ENCODE assay signal across 19 cellular contexts in genomic region chr6:43290353-43290904, GRCh38. TPM values are rescaled to one million over a fixed set of nuclear protein-coding genes. Genes with fewer than 3 reads are reported as not detected.
A peak's percentile ranks its signal among the peaks of the same experiment; 100 is the strongest.
DNase-seq lines count a peak whose midpoint lies in the region; ATAC-seq, FAIRE-seq and TF ChIP-seq lines count a peak whose summit lies in the region.
"Had no signal": no experiment of that assay in that cellular context is flagged by ENCODE, and none has a peak within 500 bp of the region (broad histone marks: within the 10 kb centered on the region; RNA-seq: fewer than 3 reads in every experiment).

No MANE protein-coding gene starts in this region.

- H4K20me1 ChIP-seq in HepG2 (ENCODE audit: insufficient read depth, low read length), result no peaks in the 10 kb centered on the region

- H3K27me3 ChIP-seq in HepG2 (ENCODE audit: control insufficient read depth in 1 of 2, insufficient read depth in 2 of 2, low read length in 2 of 2), result no peaks in the 10 kb centered on the region
- peaks cover 6% of the 10 kb centered on the region for H3K27me3 ChIP-seq in transverse colon
- H3K27me3 ChIP-seq: BE2C had no signal

- no peak for TF ChIP-seq CTCF in kidney (IDR thresholded peaks at IDR 0.05; ENCODE audit: borderline replicate concordance, extremely low read depth, insufficient read depth)
- no peak for TF ChIP-seq CTCF in HepG2 (CRISPR knock-in tag; IDR thresholded peaks at IDR 0.05)
- TF ChIP-seq CTCF in nephron (IDR thresholded peaks at IDR 0.05; ENCODE audit: unreplicated experiment in 3 of 3), result no peak
- TF ChIP-seq CTCF in transverse colon (IDR thresholded peaks at IDR 0.05), result no peak

- H3K27ac ChIP-seq in kidney (ENCODE audit: low read depth in 2 of 2, low read length in 2 of 2) (no peak overlapping the region), HepG2 (ENCODE audit: extremely low read length, insufficient read depth, low read length) (peak overlapping the region; percentile 96), transverse colon (peak overlapping the region; percentile 34 to 67 (median 62))
- H3K27ac ChIP-seq: A549, C4-2B had no signal

- peak; percentile 4; the same call in 2 of the 3 replicates for ATAC-seq in HepG2
- ATAC-seq in stimulated activated naive CD8-positive, alpha-beta T cell treated with anti-CD3 and anti-CD28 coated beads, Interleukin-15, Interleukin-2, amounts not matched to agents 100 U/mL and 50 U/mL, for 24 hours, result no peak
- no peak for ATAC-seq in GM18520 (IDR thresholded peaks at IDR 0.05; ENCODE audit: unreplicated experiment)
- ATAC-seq: A549, GM12878 had no signal

- peak; percentile 22 for DNase-seq in kidney
- DNase-seq in HepG2 (ENCODE audit: low spot score), result no peak
- no peak for DNase-seq in transverse colon
- DNase-seq in stimulated activated CD4-positive, alpha-beta T cell treated with anti-CD3 and anti-CD28 coated beads, Interleukin-12 subunit alpha, Interleukin-12 subunit beta, amount 100 ng/mL, for 4 hours, result no peak
- no peak for DNase-seq in stimulated activated naive CD8-positive, alpha-beta T cell treated with anti-CD3 and anti-CD28 coated beads, Interleukin-15, Interleukin-2, amounts not matched to agents 100 U/mL and 50 U/mL, for 24 hours
- DNase-seq: BE2C; CD4-positive, alpha-beta memory T cell; DMS79 had no signal

- H3K36me3 ChIP-seq in kidney (ENCODE audit: control insufficient read depth in 1 of 2, insufficient read depth in 2 of 2, low read length in 2 of 2) (no peaks in the 10 kb centered on the region), HepG2 (replicated peaks in 1 of 2; ENCODE audit: control insufficient read depth in 1 of 2, insufficient read depth in 2 of 2, low read length in 2 of 2) (no peaks in the 10 kb centered on the region), transverse colon (no peaks in the 10 kb centered on the region)
- H3K36me3 ChIP-seq: BE2C, HAP-1 had no signal

- TF ChIP-seq RAD21 in HepG2 (CRISPR knock-in tag; IDR thresholded peaks at IDR 0.05), result no peak

- no peaks in the 10 kb centered on the region for H3K9me3 Mint-ChIP-seq in nephron

- H3K9me3 ChIP-seq in kidney (ENCODE audit: control insufficient read depth in 1 of 2, low read length in 2 of 2) (no peaks in the 10 kb centered on the region), HepG2 (ENCODE audit: low read length) (no peaks in the 10 kb centered on the region), transverse colon (no peaks in the 10 kb centered on the region)
- H3K9me3 ChIP-seq: A549, BE2C, HAP-1 had no signal

- BruUV-seq in HepG2 (replicated peaks; lab: Mats Ljungman, UMichigan), result no TSS peak

- H3K4me3 ChIP-seq in kidney (ENCODE audit: low read length in 2 of 2) (no peak overlapping the region), HepG2 (replicated peaks in 1 of 3; ENCODE audit: insufficient read depth in 1 of 3, low read depth in 2 of 3, low read length in 3 of 3) (no peak overlapping the region), transverse colon (no peak overlapping the region)
- H3K4me3 ChIP-seq: A549, GM12878, HAP-1 had no signal

- TF ChIP-seq POLR2A in HepG2 (IDR thresholded peaks at IDR 0.05; ENCODE audit: insufficient read depth in 1 of 2, low read depth in 2 of 2, low read length in 2 of 2), result no peak
- no peak for TF ChIP-seq POLR2A in transverse colon (IDR thresholded peaks at IDR 0.05)

- FAIRE-seq in kidney (lab: Jason Lieb, UNC) (no peak), HepG2 (lab: Jason Lieb, UNC) (no peak)
- FAIRE-seq: A549, GM12878, GM19239, H1 had no signal

- H3K4me2 ChIP-seq in HepG2 (ENCODE audit: low read depth, low read length), result peak overlapping the region; percentile 72
- H3K4me2 ChIP-seq: A549 had no signal

- H3K4me1 Mint-ChIP-seq in nephron, result no peaks in the 10 kb centered on the region
- H3K4me1 Mint-ChIP-seq: CD4-positive, alpha-beta memory T cell had no signal

- in situ Hi-C loops in HepG2 (cut with HindIII; ENCODE audit: extremely low pct_ligation_motif_present, low pct_unique_long_range_greater_than_20kb) (no loop called here), transverse colon (cut with MboI; ENCODE audit: low pct_ligation_motif_present in 1 of 4, low pct_unique_long_range_greater_than_20kb in 1 of 4, low sequenced_read_pairs in 3 of 4) (no loop called here)

- no peaks in the 10 kb centered on the region for H3K36me3 Mint-ChIP-seq in nephron (ENCODE audit: low read depth)
- H3K36me3 Mint-ChIP-seq: CD4-positive, alpha-beta memory T cell had no signal

- 41% methylated on average over 3 of the region's 3 CpGs for WGBS in HepG2 (ENCODE audit: low lambda C conversion rate)
- 51% methylated on average over 3 of the region's 3 CpGs; no CpG with 5 or more reads in 1 of the 2 donors for WGBS in transverse colon (ENCODE audit: low coverage in 1 of 2), 2 donors

- H3K4me3 Mint-ChIP-seq in nephron, result no peak overlapping the region
- H3K4me3 Mint-ChIP-seq: CD4-positive, alpha-beta memory T cell had no signal

- H3K79me2 ChIP-seq in HepG2 (ENCODE audit: insufficient read depth, low read length), result no peaks in the 10 kb centered on the region

- intact Hi-C loops in kidney (cut with DNase I) (no loop called here), HepG2 (cut with micrococcal nuclease; ENCODE audit: unreplicated experiment) (loop anchor here (2.0 kb wide), 3 partner anchors 22 to 38 kb away; no protein-coding TSS in a partner anchor), transverse colon (cut with DNase I; ENCODE audit: low total_unique reads) (no loop called here)

- peak overlapping the region in 2 of 3 experiments; percentile 0 to 43 for H3K27ac Mint-ChIP-seq in nephron
- H3K27ac Mint-ChIP-seq: CD4-positive, alpha-beta memory T cell had no signal

- CTCF ChIA-PET in HepG2 (lab: Yijun Ruan, JAX; ENCODE audit: low intra/inter-chr PET ratio, low total read pairs), result interaction anchor here (1.5 kb wide), 1 partner anchor 44 kb away, joined by 4 read pairs; no protein-coding TSS in a partner anchor

- TF ChIP-seq EP300 in HepG2 (IDR thresholded peaks at IDR 0.05; ENCODE audit: low read depth in 2 of 2, low read length in 2 of 2), result no peak
- TF ChIP-seq EP300 in HepG2 (CRISPR knock-in tag; IDR thresholded peaks at IDR 0.05; ENCODE audit: borderline replicate concordance), result no peak
- TF ChIP-seq EP300 in transverse colon (IDR thresholded peaks at IDR 0.05; ENCODE audit: low read depth), result no peak

- H3K9ac ChIP-seq in kidney (ENCODE audit: low read length in 2 of 2) (no peak overlapping the region), HepG2 (ENCODE audit: insufficient read depth, low read depth, low read length) (peak overlapping the region; percentile 42)

- H3K27me3 Mint-ChIP-seq in nephron (ENCODE audit: low read depth), result peaks cover 19% of the 10 kb centered on the region

- no peaks in the 10 kb centered on the region for H3K4me1 ChIP-seq in kidney (ENCODE audit: control insufficient read depth in 1 of 2, insufficient read depth in 1 of 2, low read depth in 1 of 2, low read length in 2 of 2)
- H3K4me1 ChIP-seq in HepG2 (ENCODE audit: insufficient read depth, low read length), result peaks cover 94% of the 10 kb centered on the region
- peaks cover 6 to 38% (median 17%) of the 10 kb centered on the region in 4 donors for H3K4me1 ChIP-seq in transverse colon
- H3K4me1 ChIP-seq: BE2C, HAP-1 had no signal

- POLR2A ChIA-PET in HepG2 (lab: Yijun Ruan, JAX), result interaction anchor here (0.5 to 8.3 kb wide), 15 partner anchors 8 to 508 kb away, joined by 3 to 314 read pairs (median 4); partner anchors contain the start of genes CRIP3, DNPH1 and ZNF318

- H2AFZ ChIP-seq in HepG2 (ENCODE audit: low read length), result no peak overlapping the region

RNA-seq across cellular contexts. Expression of gene SLC22A7, which starts 7.6 kb away (rescaled TPM):
- 2.0 TPM for total RNA-seq in kidney
- 34.8 TPM for polyA plus RNA-seq in kidney (ENCODE audit: insufficient read depth, low read depth, low replicate concordance)
- total RNA-seq in HepG2 (2016; rRNA removed; fragmentation: Illumina TruSeq; extraction: Trizol), result 8.6 and 22.6 TPM in 2 replicates
- 5.3 and 5.4 TPM in 2 replicates for total RNA-seq in HepG2 (2016; cell fraction: cytosol; rRNA removed; fragmentation: Illumina TruSeq; extraction: Trizol; ENCODE audit: low read depth)
- 8.5 and 22.3 TPM in 2 replicates for total RNA-seq in HepG2 (2016; cell fraction: insoluble cytoplasmic fraction; rRNA removed; fragmentation: Illumina TruSeq; extraction: Trizol)
- total RNA-seq in HepG2 (2016; cell fraction: membrane; rRNA removed; fragmentation: Illumina TruSeq; extraction: Trizol), result 9.0 and 9.1 TPM in 2 replicates
- 20.9 and 25.8 TPM in 2 replicates for total RNA-seq in HepG2 (2016; cell fraction: nucleus; rRNA removed; fragmentation: Illumina TruSeq; extraction: Trizol)
- 5.3 and 12.3 TPM in 2 replicates for polyA plus RNA-seq in HepG2 (2011; rRNA removed)
- polyA plus RNA-seq in HepG2 (2011; cell fraction: cytosol; rRNA removed), result 7.0 and 7.8 TPM in 2 replicates
- 34.4 and 48.4 TPM in 2 replicates for polyA plus RNA-seq in HepG2 (2011; cell fraction: nucleus; rRNA removed)
- 18.9 and 34.7 TPM in 2 replicates for polyA plus RNA-seq in HepG2 (2012)
- polyA plus RNA-seq in HepG2 (2016; cell fraction: cytosol; fragmentation: Illumina TruSeq; extraction: Trizol; ENCODE audit: low read depth), result 3.2 and 3.5 TPM in 2 replicates
- polyA plus RNA-seq in HepG2 (2016; cell fraction: insoluble cytoplasmic fraction; fragmentation: Illumina TruSeq; extraction: Trizol; ENCODE audit: low read depth), result 5.5 and 6.2 TPM in 2 replicates
- 4.5 and 5.7 TPM in 2 replicates for polyA plus RNA-seq in HepG2 (2016; cell fraction: membrane; fragmentation: Illumina TruSeq; extraction: Trizol; ENCODE audit: low read depth)
- polyA plus RNA-seq in HepG2 (2016; cell fraction: nucleus; fragmentation: Illumina TruSeq; extraction: Trizol; ENCODE audit: insufficient read depth, low read depth), result 39.6 and 40.3 TPM in 2 replicates
- polyA minus RNA-seq in HepG2 (2011; rRNA and poly(A)+ RNA removed; ENCODE audit: low replicate concordance), result 22.0 TPM in 1 of 2 replicates, not detected in the other
- 3.6 and 5.1 TPM in 2 replicates for polyA minus RNA-seq in HepG2 (2011; cell fraction: cytosol; rRNA and poly(A)+ RNA removed)
- 7.0 and 12.7 TPM in 2 replicates for polyA minus RNA-seq in HepG2 (2011; cell fraction: nucleus; rRNA and poly(A)+ RNA removed)
- not detected for total RNA-seq in transverse colon
- total RNA-seq: CD4-positive, alpha-beta memory T cell; G401; H1; HT-29 had no signal
- polyA plus RNA-seq: A549; AG04450; CD4-positive, alpha-beta memory T cell; H1 had no signal

RNA-seq across cellular contexts. Expression of gene CRIP3, which starts 18.2 kb away (rescaled TPM):
- total RNA-seq in kidney, result 5.6 TPM
- 14.3 TPM for polyA plus RNA-seq in kidney (ENCODE audit: insufficient read depth, low read depth, low replicate concordance)
- 3.5 and 6.3 TPM in 2 replicates for total RNA-seq in HepG2 (2016; rRNA removed; fragmentation: Illumina TruSeq; extraction: Trizol)
- total RNA-seq in HepG2 (2016; cell fraction: cytosol; rRNA removed; fragmentation: Illumina TruSeq; extraction: Trizol; ENCODE audit: low read depth), result 2.7 and 2.9 TPM in 2 replicates
- total RNA-seq in HepG2 (2016; cell fraction: insoluble cytoplasmic fraction; rRNA removed; fragmentation: Illumina TruSeq; extraction: Trizol), result 5.5 and 7.0 TPM in 2 replicates
- 1.7 and 2.6 TPM in 2 replicates for total RNA-seq in HepG2 (2016; cell fraction: membrane; rRNA removed; fragmentation: Illumina TruSeq; extraction: Trizol)
- total RNA-seq in HepG2 (2016; cell fraction: nucleus; rRNA removed; fragmentation: Illumina TruSeq; extraction: Trizol), result 6.1 and 7.0 TPM in 2 replicates
- polyA plus RNA-seq in HepG2 (2011; rRNA removed), result 9.3 and 14.2 TPM in 2 replicates
- polyA plus RNA-seq in HepG2 (2011; cell fraction: cytosol; rRNA removed), result 4.5 and 5.1 TPM in 2 replicates
- polyA plus RNA-seq in HepG2 (2011; cell fraction: nucleus; rRNA removed), result 31.5 and 46.2 TPM in 2 replicates
- polyA plus RNA-seq in HepG2 (2012), result 12.7 and 16.4 TPM in 2 replicates
- 0.99 and 1.7 TPM in 2 replicates for polyA plus RNA-seq in HepG2 (2016; cell fraction: cytosol; fragmentation: Illumina TruSeq; extraction: Trizol; ENCODE audit: low read depth)
- 4.1 and 5.4 TPM in 2 replicates for polyA plus RNA-seq in HepG2 (2016; cell fraction: insoluble cytoplasmic fraction; fragmentation: Illumina TruSeq; extraction: Trizol; ENCODE audit: low read depth)
- 1.9 and 2.3 TPM in 2 replicates for polyA plus RNA-seq in HepG2 (2016; cell fraction: membrane; fragmentation: Illumina TruSeq; extraction: Trizol; ENCODE audit: low read depth)
- 13.1 and 18.7 TPM in 2 replicates for polyA plus RNA-seq in HepG2 (2016; cell fraction: nucleus; fragmentation: Illumina TruSeq; extraction: Trizol; ENCODE audit: insufficient read depth, low read depth)
- polyA minus RNA-seq in HepG2 (2011; rRNA and poly(A)+ RNA removed; ENCODE audit: low replicate concordance), result 8.2 TPM in 1 of 2 replicates, not detected in the other
- 1.4 and 2.5 TPM in 2 replicates for polyA minus RNA-seq in HepG2 (2011; cell fraction: cytosol; rRNA and poly(A)+ RNA removed)
- polyA minus RNA-seq in HepG2 (2011; cell fraction: nucleus; rRNA and poly(A)+ RNA removed), result 7.5 and 14.4 TPM in 2 replicates
- total RNA-seq in transverse colon, result 1 to 10 TPM in 1 of 4 donors, under 1 TPM in 1, not detected in 2; 0.82 to 1.4 TPM
- total RNA-seq: G401, HT-29 had no signal
- polyA plus RNA-seq: AG04450; CD4-positive, alpha-beta memory T cell had no signal

RNA-seq across cellular contexts. Expression of gene TTBK1, which starts 47.1 kb away (rescaled TPM):
- 0.31 TPM for total RNA-seq in kidney
- 0.26 TPM for polyA plus RNA-seq in kidney (ENCODE audit: insufficient read depth, low read depth, low replicate concordance)
- total RNA-seq in HepG2 (2016; rRNA removed; fragmentation: Illumina TruSeq; extraction: Trizol), result 0.10 and 0.33 TPM in 2 replicates
- 0.18 and 0.20 TPM in 2 replicates for total RNA-seq in HepG2 (2016; cell fraction: cytosol; rRNA removed; fragmentation: Illumina TruSeq; extraction: Trizol; ENCODE audit: low read depth)
- 0.13 and 0.32 TPM in 2 replicates for total RNA-seq in HepG2 (2016; cell fraction: insoluble cytoplasmic fraction; rRNA removed; fragmentation: Illumina TruSeq; extraction: Trizol)
- 0.25 and 0.28 TPM in 2 replicates for total RNA-seq in HepG2 (2016; cell fraction: membrane; rRNA removed; fragmentation: Illumina TruSeq; extraction: Trizol)
- total RNA-seq in HepG2 (2016; cell fraction: nucleus; rRNA removed; fragmentation: Illumina TruSeq; extraction: Trizol), result 0.47 TPM in 2 replicates
- polyA plus RNA-seq in HepG2 (2011; rRNA removed), result 0.24 and 0.50 TPM in 2 replicates
- 0.09 and 0.10 TPM in 2 replicates for polyA plus RNA-seq in HepG2 (2011; cell fraction: cytosol; rRNA removed)
- 1.4 and 2.2 TPM in 2 replicates for polyA plus RNA-seq in HepG2 (2011; cell fraction: nucleus; rRNA removed)
- 0.53 and 0.62 TPM in 2 replicates for polyA plus RNA-seq in HepG2 (2012)
- not detected in 2 replicates for polyA plus RNA-seq in HepG2 (2016; cell fraction: cytosol; fragmentation: Illumina TruSeq; extraction: Trizol; ENCODE audit: low read depth)
- 0.19 TPM in 2 replicates for polyA plus RNA-seq in HepG2 (2016; cell fraction: insoluble cytoplasmic fraction; fragmentation: Illumina TruSeq; extraction: Trizol; ENCODE audit: low read depth)
- polyA plus RNA-seq in HepG2 (2016; cell fraction: membrane; fragmentation: Illumina TruSeq; extraction: Trizol; ENCODE audit: low read depth), result 0.06 and 0.07 TPM in 2 replicates
- 0.84 and 0.86 TPM in 2 replicates for polyA plus RNA-seq in HepG2 (2016; cell fraction: nucleus; fragmentation: Illumina TruSeq; extraction: Trizol; ENCODE audit: insufficient read depth, low read depth)
- 1.2 TPM in 1 of 2 replicates, not detected in the other for polyA minus RNA-seq in HepG2 (2011; rRNA and poly(A)+ RNA removed; ENCODE audit: low replicate concordance)
- polyA minus RNA-seq in HepG2 (2011; cell fraction: cytosol; rRNA and poly(A)+ RNA removed), result 0.18 and 0.49 TPM in 2 replicates
- polyA minus RNA-seq in HepG2 (2011; cell fraction: nucleus; rRNA and poly(A)+ RNA removed), result 1.4 and 1.7 TPM in 2 replicates
- total RNA-seq in transverse colon, result 1 to 10 TPM in 1 of 4 donors, under 1 TPM in 3; 0.20 to 1.1 (median 0.36) TPM
- total RNA-seq: G401, GM12878 had no signal
- polyA plus RNA-seq: AG04450; CD4-positive, alpha-beta memory T cell had no signal

Comparison
In these comparisons a context has a peak if more than half of its experiments do, and no peak if none do; other contexts are left out.
1. H3K27ac ChIP-seq: peak in HepG2 (single experiment) and transverse colon (4 of 4); none in kidney (0 of 2).